2 cellular contexts compared by ENCODE assay signal in genomic region chr20:6007094-6007528, GRCh38.
TF ChIP-seq lines count a peak whose summit lies in the region.

No MANE protein-coding gene starts in this region.

TF ChIP-seq in A549, 52 proteins besides CTCF, POLR2A, EP300 and RAD21 (continued from another document):
- TF ChIP-seq, protein P1, sequence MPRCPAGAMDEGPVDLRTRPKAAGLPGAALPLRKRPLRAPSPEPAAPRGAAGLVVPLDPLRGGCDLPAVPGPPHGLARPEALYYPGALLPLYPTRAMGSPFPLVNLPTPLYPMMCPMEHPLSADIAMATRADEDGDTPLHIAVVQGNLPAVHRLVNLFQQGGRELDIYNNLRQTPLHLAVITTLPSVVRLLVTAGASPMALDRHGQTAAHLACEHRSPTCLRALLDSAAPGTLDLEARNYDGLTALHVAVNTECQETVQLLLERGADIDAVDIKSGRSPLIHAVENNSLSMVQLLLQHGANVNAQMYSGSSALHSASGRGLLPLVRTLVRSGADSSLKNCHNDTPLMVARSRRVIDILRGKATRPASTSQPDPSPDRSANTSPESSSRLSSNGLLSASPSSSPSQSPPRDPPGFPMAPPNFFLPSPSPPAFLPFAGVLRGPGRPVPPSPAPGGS (IDR thresholded peaks at IDR 0.05), result no peak
- TF ChIP-seq NPAS2 (CRISPR knock-in tag; IDR thresholded peaks at IDR 0.05; ENCODE audit: borderline replicate concordance) (no peak), PHF8 (IDR thresholded peaks at IDR 0.05; ENCODE audit: borderline replicate concordance, low read depth) (no peak), TFCP2L1 (CRISPR knock-in tag; IDR thresholded peaks at IDR 0.05) (no peak), CHD2 (IDR thresholded peaks at IDR 0.05; ENCODE audit: low read length, partially characterized antibody) (no peak), HOXA7 (CRISPR knock-in tag; IDR thresholded peaks at IDR 0.05) (no peak), HDAC2 (IDR thresholded peaks at IDR 0.05) (no peak), JUN (IDR thresholded peaks at IDR 0.05) (no peak), JUNB (IDR thresholded peaks at IDR 0.05) (no peak), GATA3 (IDR thresholded peaks at IDR 0.05; ENCODE audit: borderline replicate concordance) (no peak), RARB (CRISPR knock-in tag; IDR thresholded peaks at IDR 0.05) (no peak), CHD4 (IDR thresholded peaks at IDR 0.05; ENCODE audit: borderline replicate concordance) (no peak), POLR2AphosphoS2 (conservative IDR thresholded peaks at IDR 0.05; ENCODE audit: low read length) (no peak), HOXB13 (CRISPR knock-in tag; IDR thresholded peaks at IDR 0.05; ENCODE audit: low read depth) (no peak)
- TF ChIP-seq, protein P2, sequence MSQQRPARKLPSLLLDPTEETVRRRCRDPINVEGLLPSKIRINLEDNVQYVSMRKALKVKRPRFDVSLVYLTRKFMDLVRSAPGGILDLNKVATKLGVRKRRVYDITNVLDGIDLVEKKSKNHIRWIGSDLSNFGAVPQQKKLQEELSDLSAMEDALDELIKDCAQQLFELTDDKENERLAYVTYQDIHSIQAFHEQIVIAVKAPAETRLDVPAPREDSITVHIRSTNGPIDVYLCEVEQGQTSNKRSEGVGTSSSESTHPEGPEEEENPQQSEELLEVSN (IDR thresholded peaks at IDR 0.05; ENCODE audit: borderline replicate concordance, low read depth), result no peak
- TF ChIP-seq, protein P3, sequence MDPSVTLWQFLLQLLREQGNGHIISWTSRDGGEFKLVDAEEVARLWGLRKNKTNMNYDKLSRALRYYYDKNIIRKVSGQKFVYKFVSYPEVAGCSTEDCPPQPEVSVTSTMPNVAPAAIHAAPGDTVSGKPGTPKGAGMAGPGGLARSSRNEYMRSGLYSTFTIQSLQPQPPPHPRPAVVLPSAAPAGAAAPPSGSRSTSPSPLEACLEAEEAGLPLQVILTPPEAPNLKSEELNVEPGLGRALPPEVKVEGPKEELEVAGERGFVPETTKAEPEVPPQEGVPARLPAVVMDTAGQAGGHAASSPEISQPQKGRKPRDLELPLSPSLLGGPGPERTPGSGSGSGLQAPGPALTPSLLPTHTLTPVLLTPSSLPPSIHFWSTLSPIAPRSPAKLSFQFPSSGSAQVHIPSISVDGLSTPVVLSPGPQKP (IDR thresholded peaks at IDR 0.05; ENCODE audit: low read depth, low read length), result no peak

TF ChIP-seq in HCT116, 20 proteins besides CTCF, POLR2A, EP300 and RAD21 (continued from another document):
- TF ChIP-seq, protein P4, sequence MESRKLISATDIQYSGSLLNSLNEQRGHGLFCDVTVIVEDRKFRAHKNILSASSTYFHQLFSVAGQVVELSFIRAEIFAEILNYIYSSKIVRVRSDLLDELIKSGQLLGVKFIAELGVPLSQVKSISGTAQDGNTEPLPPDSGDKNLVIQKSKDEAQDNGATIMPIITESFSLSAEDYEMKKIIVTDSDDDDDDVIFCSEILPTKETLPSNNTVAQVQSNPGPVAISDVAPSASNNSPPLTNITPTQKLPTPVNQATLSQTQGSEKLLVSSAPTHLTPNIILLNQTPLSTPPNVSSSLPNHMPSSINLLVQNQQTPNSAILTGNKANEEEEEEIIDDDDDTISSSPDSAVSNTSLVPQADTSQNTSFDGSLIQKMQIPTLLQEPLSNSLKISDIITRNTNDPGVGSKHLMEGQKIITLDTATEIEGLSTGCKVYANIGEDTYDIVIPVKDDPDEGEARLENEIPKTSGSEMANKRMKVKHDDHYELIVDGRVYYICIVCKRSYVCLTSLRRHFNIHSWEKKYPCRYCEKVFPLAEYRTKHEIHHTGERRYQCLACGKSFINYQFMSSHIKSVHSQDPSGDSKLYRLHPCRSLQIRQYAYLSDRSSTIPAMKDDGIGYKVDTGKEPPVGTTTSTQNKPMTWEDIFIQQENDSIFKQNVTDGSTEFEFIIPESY (IDR thresholded peaks at IDR 0.05; ENCODE audit: extremely low read depth, insufficient replicate concordance, low read length), result no peak
- TF ChIP-seq POLR2AphosphoS5 (IDR thresholded peaks at IDR 0.05; ENCODE audit: low read depth, low read length), result no peak
- no peak for TF ChIP-seq FOSL1 (IDR thresholded peaks at IDR 0.05; ENCODE audit: low read depth)
- TF ChIP-seq SRF (IDR thresholded peaks at IDR 0.05; ENCODE audit: low read depth), result no peak
- no peak for TF ChIP-seq EZH2 (IDR thresholded peaks at IDR 0.05)
- no peak for TF ChIP-seq SIN3A (IDR thresholded peaks at IDR 0.05; ENCODE audit: low read depth)
- TF ChIP-seq EZH2phosphoT487 (IDR thresholded peaks at IDR 0.05; ENCODE audit: borderline replicate concordance), result no peak
- no peak for TF ChIP-seq YY1 (IDR thresholded peaks at IDR 0.05; ENCODE audit: extremely low read depth, insufficient replicate concordance, low read depth, low read length)
TF ChIP-seq in HCT116: peak in this region for 0.
